Comparison of ENCODE assay signal across 10 cellular contexts in genomic region chr19:35264281-35265125, GRCh38. TPM values are rescaled to one million over a fixed set of nuclear protein-coding genes. Genes with fewer than 3 reads are reported as not detected.
DNase-seq lines count a peak whose midpoint lies in the region; ATAC-seq and TF ChIP-seq lines count a peak whose summit lies in the region.
"Had no signal": no experiment of that assay in that cellular context is flagged by ENCODE, and none has a peak within 500 bp of the region (broad histone marks: within the 10 kb centered on the region; RNA-seq: fewer than 3 reads in every experiment).

No MANE protein-coding gene starts in this region.

- no peaks in the 10 kb centered on the region for H3K9me3 Mint-ChIP-seq in effector memory CD8-positive, alpha-beta T cell
- H3K9me3 Mint-ChIP-seq: naive B cell had no signal

- H3K4me1 ChIP-seq in OCI-LY7 (ENCODE audit: insufficient read depth, low read length, poor library complexity, severe bottlenecking) (peaks cover 33% of the 10 kb centered on the region), prostate gland (replicated peaks) (peaks cover 9% of the 10 kb centered on the region)

- no peaks in the 10 kb centered on the region for H3K9me2 ChIP-seq in OCI-LY7 (ENCODE audit: insufficient read depth, low read length)

- no peak overlapping the region for H2AFZ ChIP-seq in OCI-LY7 (ENCODE audit: low read length)

- H3K4me2 ChIP-seq in OCI-LY7 (ENCODE audit: low read length) = peak overlapping the region; percentile 18; the same call in 1 of the 2 replicates

- H4K20me1 ChIP-seq in OCI-LY7 (ENCODE audit: insufficient read depth, low read length) = no peaks in the 10 kb centered on the region

- no peak for TF ChIP-seq POLR2A in prostate gland (IDR thresholded peaks at IDR 0.05)

- 63% methylated on average over 7 of the region's 7 CpGs for WGBS in prostate gland

- peaks cover 9% of the 10 kb centered on the region; the same call in 1 of the 2 replicates for H3K79me2 ChIP-seq in OCI-LY7 (ENCODE audit: insufficient read depth, low read depth, low read length)

- no peaks in the 10 kb centered on the region for H3K9me3 ChIP-seq in OCI-LY7 (ENCODE audit: low read length)
- no peaks in the 10 kb centered on the region for H3K9me3 ChIP-seq in prostate gland

- H3K36me3 ChIP-seq in OCI-LY7 (ENCODE audit: insufficient read depth, low read length) (peaks cover 63% of the 10 kb centered on the region), prostate gland (no peaks in the 10 kb centered on the region)
- H3K36me3 ChIP-seq: brain microvascular endothelial cell had no signal

- intact Hi-C loops in OCI-LY7 (cut with micrococcal nuclease; ENCODE audit: unreplicated experiment) (loop anchor here (5.0 kb wide), 1 partner anchor 122 kb away; the partner anchor contains the start of gene FXYD7), posterior vena cava (cut with DNase I) (loop anchor here in 1 of 2 donors (10.0 kb wide), 1 partner anchor 120 kb away; the partner anchor contains the start of gene FXYD7), prostate gland (cut with DNase I) (loop anchor here (5.0 kb wide), 1 partner anchor 122 kb away; the partner anchor contains the start of gene FXYD7)

- H3K36me3 Mint-ChIP-seq in effector memory CD8-positive, alpha-beta T cell (ENCODE audit: insufficient read depth) = peaks cover 43% of the 10 kb centered on the region
- H3K36me3 Mint-ChIP-seq: naive B cell had no signal

- H3K4me3 ChIP-seq in OCI-LY7 (ENCODE audit: low read depth, low read length, poor library complexity, severe bottlenecking) (no peak overlapping the region), prostate gland (no peak overlapping the region)

- BruUV-seq in OCI-LY7 (replicated peaks; lab: Mats Ljungman, UMichigan) = TSS peak; percentile 52

- H3K27me3 ChIP-seq in prostate gland (replicated peaks; ENCODE audit: insufficient read depth) = no peaks in the 10 kb centered on the region
- H3K27me3 ChIP-seq: brain microvascular endothelial cell had no signal

- H3K4me1 Mint-ChIP-seq in effector memory CD8-positive, alpha-beta T cell (ENCODE audit: low read depth in 2 of 2) = peaks cover 21 to 25% of the 10 kb centered on the region in 2 donors

- H3K27me3 Mint-ChIP-seq in effector memory CD8-positive, alpha-beta T cell = no peaks in the 10 kb centered on the region
- H3K27me3 Mint-ChIP-seq: naive B cell had no signal

- DNase-seq in NCI-H1105 treated with DMSO at 0.1 percent for 48 hours (lab: John Stamatoyannopoulos, UW) (peak; percentile 4), NCI-H1105 (lab: John Stamatoyannopoulos, UW) (no peak), OCI-LY7 (ENCODE audit: low spot score) (no peak), posterior vena cava (ENCODE audit: low spot score) (peak; percentile 19), prostate gland (ENCODE audit: low spot score) (no peak)
- DNase-seq in effector memory CD8-positive, alpha-beta T cell = no peak
- DNase-seq: brain microvascular endothelial cell, naive B cell had no signal

- H3K4me3 Mint-ChIP-seq in effector memory CD8-positive, alpha-beta T cell = no peak overlapping the region

- no peak for ATAC-seq in effector memory CD8-positive, alpha-beta T cell (replicated peaks)
- ATAC-seq in GM19035 (IDR thresholded peaks at IDR 0.05; ENCODE audit: unreplicated experiment) (no peak), GM21529 (IDR thresholded peaks at IDR 0.05; ENCODE audit: unreplicated experiment) (no peak)

- peak overlapping the region; percentile 10 to 87 for H3K27ac Mint-ChIP-seq in effector memory CD8-positive, alpha-beta T cell

- peak overlapping the region; percentile 39 for H3K27ac ChIP-seq in OCI-LY7 (ENCODE audit: low read depth, low read length, poor library complexity, severe bottlenecking)
- H3K27ac ChIP-seq in prostate gland = peak overlapping the region in 1 of 2 donors; percentile 94
- H3K27ac ChIP-seq: brain microvascular endothelial cell had no signal

- POLR2A ChIA-PET in OCI-LY7 (lab: Charles Lee) = interaction anchor here (0.7 kb wide), 1 partner anchor 27 kb away, joined by 3 read pairs; no protein-coding TSS in a partner anchor

- TF ChIP-seq CTCF in OCI-LY7 (conservative IDR thresholded peaks at IDR 0.05; ENCODE audit: low read length) (no peak), prostate gland (IDR thresholded peaks at IDR 0.05) (no peak)

- CTCF ChIA-PET in OCI-LY7 (lab: Charles Lee; ENCODE audit: unreplicated experiment) = no interaction called here

RNA-seq across cellular contexts. Expression of gene USF2, which starts 4.3 kb away (rescaled TPM):
- total RNA-seq in OCI-LY7 (2014; rRNA removed; shearing (Covaris generic)) = 100.0 and 105 TPM in 2 replicates
- total RNA-seq in OCI-LY7 (2022) (155 and 181 TPM in 2 replicates), posterior vena cava (10 to 100 TPM; 78.9 to 88.0 TPM), prostate gland (100 to 1,000 TPM; 107 to 151 TPM)

RNA-seq across cellular contexts. Expression of gene LSR, which starts 15.7 kb away (rescaled TPM):
- total RNA-seq in OCI-LY7 (2014; rRNA removed; shearing (Covaris generic)) = 15.0 and 22.9 TPM in 2 replicates
- 26.0 and 33.6 TPM in 2 replicates for total RNA-seq in OCI-LY7 (2022)
- 1 to 10 TPM; 5.1 to 5.5 TPM for total RNA-seq in posterior vena cava
- 100 to 1,000 TPM; 119 to 202 TPM for total RNA-seq in prostate gland

RNA-seq across cellular contexts. Expression of gene HAMP, which starts 17.8 kb away (rescaled TPM):
- total RNA-seq in OCI-LY7 (2014; rRNA removed; shearing (Covaris generic)) = 0.19 TPM in 1 of 2 replicates, not detected in the other
- total RNA-seq in OCI-LY7 (2022) (0.83 and 0.89 TPM in 2 replicates), posterior vena cava (not detected), prostate gland (1 to 10 TPM; 2.0 to 2.2 TPM)

RNA-seq across cellular contexts. Expression of gene MAG, which starts 27.5 kb away (rescaled TPM):
- 4.6 and 6.2 TPM in 2 replicates for total RNA-seq in OCI-LY7 (2014; rRNA removed; shearing (Covaris generic))
- total RNA-seq in OCI-LY7 (2022) (8.4 and 10.1 TPM in 2 replicates), posterior vena cava (not detected), prostate gland (10 to 100 TPM in 1 of 2 donors, not detected in 1; 13.9 TPM)

RNA-seq across cellular contexts. Expression of gene FAM187B, which starts 36.0 kb away (rescaled TPM):
- not detected in 2 replicates for total RNA-seq in OCI-LY7 (2014; rRNA removed; shearing (Covaris generic))
- total RNA-seq in OCI-LY7 (2022) (not detected in 2 replicates), posterior vena cava (not detected), prostate gland (1 to 10 TPM in 1 of 2 donors, not detected in 1; 1.1 TPM)

Comparison
In these comparisons a context has a peak if more than half of its experiments do, and no peak if none do; other contexts are left out.
1. DNase-seq: peak in NCI-H1105 treated with DMSO at 0.1 percent for 48 hours (single experiment) and posterior vena cava (single experiment); none in NCI-H1105 (single experiment), OCI-LY7 (single experiment), effector memory CD8-positive, alpha-beta T cell (0 of 3) and prostate gland (single experiment).